ENCODE assay signal across 19 cellular contexts in the genomic region with DNA sequence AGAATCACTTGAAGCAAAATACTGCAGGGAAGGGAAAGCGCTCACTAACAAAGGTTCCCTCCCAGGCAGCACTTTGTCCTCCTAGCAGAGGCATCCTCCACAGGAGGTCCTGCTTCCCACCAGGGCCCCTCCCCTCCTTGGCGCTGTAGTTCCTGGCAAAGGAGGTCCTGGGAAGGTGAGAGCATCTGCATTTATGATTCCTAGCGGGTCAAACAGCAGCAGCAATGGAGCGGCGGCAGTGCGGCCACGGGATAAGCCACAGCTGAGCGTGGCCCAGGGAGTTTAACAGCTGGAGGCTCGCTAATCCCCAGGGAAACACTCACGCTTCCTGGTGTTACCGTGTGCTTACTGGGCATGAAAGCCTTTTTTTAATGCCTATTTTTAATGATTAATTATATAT.
"Had no signal": no experiment of that assay in that cellular context is flagged by ENCODE, and none has a peak within 500 bp of the region (broad histone marks: within the 10 kb centered on the region; RNA-seq: fewer than 3 reads in every experiment).

No MANE protein-coding gene starts in this region.

- H3K27ac Mint-ChIP-seq: activated naive CD4-positive, alpha-beta T cell treated with anti-CD3 and anti-CD28 coated beads, Interleukin-2, amount 50 U/mL, for 72 hours; activated T-helper 17 cell treated with anti-CD3 and anti-CD28 coated beads, Interleukin-2, amount 50 U/mL, for 72 hours; stimulated activated naive CD8-positive, alpha-beta T cell treated with anti-CD3 and anti-CD28 coated beads, Interleukin-15, amount 100 ng/mL, for 72 hours had no signal

- H3K4me1 ChIP-seq: ascending aorta, breast epithelium, foreskin keratinocyte, pancreas, psoas muscle, right atrium auricular region, tibial artery had no signal

- H3K4me3 Mint-ChIP-seq: activated T-helper 17 cell treated with anti-CD3 and anti-CD28 coated beads, Interleukin-2, amount 50 U/mL, for 72 hours; central memory CD8-positive, alpha-beta T cell; nephron; stimulated activated naive CD8-positive, alpha-beta T cell treated with anti-CD3 and anti-CD28 coated beads, Interleukin-15, amount 100 ng/mL, for 72 hours had no signal

- DNase-seq: activated CD4-positive, alpha-beta T cell treated with anti-CD3 and anti-CD28 coated beads for 1 hour; activated CD4-positive, alpha-beta T cell treated with anti-CD3 and anti-CD28 coated beads, Interleukin-2, amount 50 U/mL, for 1 hour; activated T-cell treated with anti-CD3 and anti-CD28 coated beads, Interleukin-2, amount 50 U/mL, for 1 hour; effector memory CD4-positive, alpha-beta T cell; foreskin keratinocyte; left colon; mesenchymal stem cell; pancreas; psoas muscle; stimulated activated CD4-positive, alpha-beta T cell treated with anti-CD3 and anti-CD28 coated beads, Interleukin-12 subunit alpha, Interleukin-12 subunit beta, amount 100 ng/mL, for 4 hours; stimulated activated naive CD8-positive, alpha-beta T cell treated with anti-CD3 and anti-CD28 coated beads, Interleukin-15, amount 100 ng/mL, for 72 hours; tibial artery had no signal

- H3K9me3 Mint-ChIP-seq: activated naive CD4-positive, alpha-beta T cell treated with anti-CD3 and anti-CD28 coated beads, Interleukin-2, amount 50 U/mL, for 72 hours; activated T-helper 17 cell treated with anti-CD3 and anti-CD28 coated beads, Interleukin-2, amount 50 U/mL, for 72 hours; central memory CD8-positive, alpha-beta T cell; nephron; stimulated activated naive CD8-positive, alpha-beta T cell treated with anti-CD3 and anti-CD28 coated beads, Interleukin-15, amount 100 ng/mL, for 72 hours had no signal

- H3K36me3 Mint-ChIP-seq: activated naive CD4-positive, alpha-beta T cell treated with anti-CD3 and anti-CD28 coated beads, Interleukin-2, amount 50 U/mL, for 72 hours had no signal

- ATAC-seq: activated naive CD4-positive, alpha-beta T cell treated with anti-CD3 and anti-CD28 coated beads, Interleukin-2, amount 50 U/mL, for 72 hours; activated T-helper 17 cell treated with anti-CD3 and anti-CD28 coated beads, Interleukin-2, amount 50 U/mL, for 72 hours; foreskin keratinocyte; left colon; pancreas; psoas muscle; stimulated activated naive CD8-positive, alpha-beta T cell treated with anti-CD3 and anti-CD28 coated beads, Interleukin-15, amount 100 ng/mL, for 72 hours had no signal

- H3K4me1 Mint-ChIP-seq: activated T-helper 17 cell treated with anti-CD3 and anti-CD28 coated beads, Interleukin-2, amount 50 U/mL, for 72 hours; central memory CD8-positive, alpha-beta T cell had no signal

- H3K27me3 ChIP-seq: ascending aorta, foreskin keratinocyte, pancreas, right atrium auricular region had no signal

- H3K9me3 ChIP-seq: ascending aorta, breast epithelium, pancreas, psoas muscle, right atrium auricular region, tibial artery had no signal

- H3K4me3 ChIP-seq: ascending aorta, breast epithelium, pancreas, psoas muscle, right atrium auricular region, tibial artery had no signal

- H3K27ac ChIP-seq: ascending aorta, breast epithelium, foreskin keratinocyte, pancreas, psoas muscle, right atrium auricular region, tibial artery had no signal

- H3K36me3 ChIP-seq: ascending aorta, breast epithelium, pancreas, right atrium auricular region, tibial artery had no signal
